ENCODE assay signal across 8 cellular contexts in genomic region chr6:32974541-32975308, GRCh38. TPM values are rescaled to one million over a fixed set of nuclear protein-coding genes. Genes with fewer than 3 reads are reported as not detected.
DNase-seq lines count a peak whose midpoint lies in the region; ATAC-seq, FAIRE-seq and TF ChIP-seq lines count a peak whose summit lies in the region.

No MANE protein-coding gene starts in this region.

- peaks cover 46% of the 10 kb centered on the region for H3K36me3 Mint-ChIP-seq in natural killer cell

- FAIRE-seq in D721Med (lab: Jason Lieb, UNC): no peak

- no peak for DNase-seq in choroid plexus epithelial cell (ENCODE audit: low read depth)
- no peak for DNase-seq in natural killer cell
- no peak for DNase-seq in D721Med (ENCODE audit: insufficient read length, low spot score)
- DNase-seq in NCI-H524 treated with DMSO at 0.1 percent for 48 hours (lab: John Stamatoyannopoulos, UW): no peak
- DNase-seq in AG20443 (ENCODE audit: low spot score): no peak

- H3K4me1 ChIP-seq in BLaER1: peaks cover 46% of the 10 kb centered on the region

- peak overlapping the region; percentile 99 for H3K4me2 ChIP-seq in BLaER1

- H3K4me3 ChIP-seq in BLaER1 (peak overlapping the region; percentile 100), choroid plexus epithelial cell (ENCODE audit: low read depth, low read length) (peak overlapping the region; percentile 96)

- peaks cover 76 to 88% of the 10 kb centered on the region in 2 donors for H3K4me1 Mint-ChIP-seq in natural killer cell

- peak overlapping the region; percentile 96 for H3K4me3 Mint-ChIP-seq in natural killer cell

- intact Hi-C loops in natural killer cell (cut with micrococcal nuclease): loop anchor here (5.0 kb wide), 2 partner anchors 777 to 797 kb away; partner anchors contain the start of genes AGPAT1 and RNF5

- H3K27me3 ChIP-seq in BLaER1: no peaks in the 10 kb centered on the region

- peak overlapping the region; percentile 94 for H3K27ac ChIP-seq in BLaER1
- H3K27ac ChIP-seq in KOPT-K1 (ENCODE audit: low read depth, low read length, poor library complexity, severe bottlenecking): peak overlapping the region; percentile 99

- no peak for ATAC-seq in natural killer cell
- no peak for ATAC-seq in GM19395 (IDR thresholded peaks at IDR 0.05; ENCODE audit: unreplicated experiment)

- no peaks in the 10 kb centered on the region for H3K27me3 Mint-ChIP-seq in natural killer cell (ENCODE audit: low read depth in 2 of 2)

- H3K9me3 ChIP-seq in BLaER1: no peaks in the 10 kb centered on the region; the same call in 1 of the 2 replicates
- no peaks in the 10 kb centered on the region for H3K9me3 ChIP-seq in KOPT-K1 (ENCODE audit: insufficient read depth, low read length, poor library complexity, severe bottlenecking)

- peak overlapping the region; percentile 99 for H3K9ac ChIP-seq in BLaER1

- TF ChIP-seq CTCF in choroid plexus epithelial cell (conservative IDR thresholded peaks at IDR 0.05; ENCODE audit: low read depth, low read length): no peak
- no peak for TF ChIP-seq CTCF in natural killer cell (IDR thresholded peaks at IDR 0.05)
- TF ChIP-seq CTCF in D721Med (IDR thresholded peaks at IDR 0.05; ENCODE audit: insufficient read depth, missing control alignments): no peak

- peaks cover 75% of the 10 kb centered on the region for H3K36me3 ChIP-seq in BLaER1
- peaks cover 81% of the 10 kb centered on the region for H3K36me3 ChIP-seq in KOPT-K1 (ENCODE audit: insufficient read depth, low read length)

- H3K27ac Mint-ChIP-seq in natural killer cell: peak overlapping the region; percentile 91 to 97

- peaks cover 76% of the 10 kb centered on the region for H4K20me1 ChIP-seq in BLaER1

- no peaks in the 10 kb centered on the region for H3K9me3 Mint-ChIP-seq in natural killer cell

RNA-seq across cellular contexts. Expression of gene BRD2, which starts 6.3 kb away (rescaled TPM):
- total RNA-seq in natural killer cell: 100 to 1,000 TPM; 653 to 886 (median 714) TPM

RNA-seq across cellular contexts. Expression of gene HLA-DMA, which starts 21.8 kb away (rescaled TPM):
- 10 to 100 TPM; 39.2 to 57.5 (median 48.1) TPM for total RNA-seq in natural killer cell

RNA-seq across cellular contexts. Expression of gene HLA-DMB, which starts 33.9 kb away (rescaled TPM):
- total RNA-seq in natural killer cell: 10 to 100 TPM; 19.5 to 28.1 (median 23.0) TPM

RNA-seq across cellular contexts. Expression of gene HLA-DOA, which starts 34.7 kb away (rescaled TPM):
- 1 to 10 TPM; 1.2 to 4.3 (median 3.6) TPM for total RNA-seq in natural killer cell
